ENCODE assay signal across 28 cellular contexts in genomic region chr16:13223666-13224065, GRCh38.
"Had no signal": no experiment of that assay in that cellular context is flagged by ENCODE, and none has a peak within 500 bp of the region (broad histone marks: within the 10 kb centered on the region; RNA-seq: fewer than 3 reads in every experiment).

No MANE protein-coding gene starts in this region.

- H3K9me3 ChIP-seq: colonic mucosa, esophagus squamous epithelium, gastrocnemius medialis, gastroesophageal sphincter had no signal

- H3K27ac ChIP-seq: colonic mucosa, coronary artery, dorsolateral prefrontal cortex, epithelial cell of prostate, esophagus muscularis mucosa, esophagus squamous epithelium, foreskin keratinocyte, gastrocnemius medialis, gastroesophageal sphincter, heart left ventricle, heart right ventricle had no signal

- H3K27ac Mint-ChIP-seq: dendritic cell treated with granulocyte-macrophage colony-stimulating factor and Interleukin-4, amounts not matched to agents 40 ng/mL and 50 ng/mL, for 4 days; effector memory CD8-positive, alpha-beta T cell; endodermal cell had no signal

- H3K27me3 ChIP-seq: colonic mucosa, esophagus squamous epithelium, foreskin keratinocyte, gastrocnemius medialis, gastroesophageal sphincter had no signal

- H3K4me3 Mint-ChIP-seq: dendritic cell treated with granulocyte-macrophage colony-stimulating factor and Interleukin-4, amounts not matched to agents 40 ng/mL and 50 ng/mL, for 4 days; effector memory CD8-positive, alpha-beta T cell; endodermal cell had no signal

- H3K9me3 Mint-ChIP-seq: dendritic cell treated with granulocyte-macrophage colony-stimulating factor and Interleukin-4, amounts not matched to agents 40 ng/mL and 50 ng/mL, for 4 days had no signal

- DNase-seq: colonic mucosa; cortex of kidney; dermis blood vessel endothelial cell; dorsolateral prefrontal cortex; effector CD4-positive, alpha-beta T cell; effector CD8-positive, alpha-beta T cell; effector memory CD4-positive, alpha-beta T cell; effector memory CD8-positive, alpha-beta T cell; endodermal cell; erythroblast; esophagus squamous epithelium; foreskin keratinocyte; foreskin melanocyte; gastrocnemius medialis; glutamatergic neuron; head of caudate nucleus; heart left ventricle; heart right ventricle had no signal

- H3K4me1 ChIP-seq: colonic mucosa, esophagus squamous epithelium, foreskin keratinocyte, gastrocnemius medialis, heart left ventricle, heart right ventricle had no signal

- H3K4me3 ChIP-seq: colonic mucosa, coronary artery, dorsolateral prefrontal cortex, esophagus muscularis mucosa, esophagus squamous epithelium, gastrocnemius medialis, gastroesophageal sphincter, heart left ventricle, heart right ventricle had no signal

- H3K36me3 ChIP-seq: colonic mucosa, esophagus muscularis mucosa, esophagus squamous epithelium, gastrocnemius medialis, gastroesophageal sphincter, heart left ventricle, heart right ventricle had no signal

- H3K27me3 Mint-ChIP-seq: dendritic cell treated with granulocyte-macrophage colony-stimulating factor and Interleukin-4, amounts not matched to agents 40 ng/mL and 50 ng/mL, for 4 days; effector memory CD8-positive, alpha-beta T cell had no signal

- FAIRE-seq: colon, endometrium, endothelial cell of umbilical vein, frontal cortex had no signal

- H3K4me1 Mint-ChIP-seq: endodermal cell had no signal

- ATAC-seq: effector memory CD8-positive, alpha-beta T cell; esophagus mucosa; foreskin keratinocyte; gastrocnemius medialis; gastroesophageal sphincter; heart left ventricle; heart right ventricle had no signal
